ENCODE assay signal across 20 cellular contexts in genomic region chr6:155157101-155157500, GRCh38.
A peak's percentile ranks its signal among the peaks of the same experiment; 100 is the strongest.
DNase-seq lines count a peak whose midpoint lies in the region; ATAC-seq and TF ChIP-seq lines count a peak whose summit lies in the region.
"Had no signal": no experiment of that assay in that cellular context is flagged by ENCODE, and none has a peak within 500 bp of the region (broad histone marks: within the 10 kb centered on the region; RNA-seq: fewer than 3 reads in every experiment).

No MANE protein-coding gene starts in this region.

- H3K36me3 ChIP-seq in GM23338 (ENCODE audit: insufficient read depth) (no peaks in the 10 kb centered on the region), heart right ventricle (no peaks in the 10 kb centered on the region)
- H3K36me3 ChIP-seq in naive thymus-derived CD4-positive, alpha-beta T cell (ENCODE audit: control insufficient read depth in 2 of 3, insufficient read depth in 3 of 3, low read length in 3 of 3) = no peaks in the 10 kb centered on the region
- H3K36me3 ChIP-seq: left lung, spleen, tibial artery had no signal

- H3K27ac Mint-ChIP-seq in GM23338 = peak overlapping the region; percentile 6; the same call in 1 of the 2 replicates
- peak overlapping the region; percentile 86 for H3K27ac Mint-ChIP-seq in activated T-helper 1 cell treated with anti-CD3 and anti-CD28 coated beads, Interleukin-12 subunit alpha, Interleukin-12 subunit beta, Interleukin-2, Interleukin-4 antibody, amounts not matched to agents 30 ng/mL and 10 ng/mL and 1 ng/mL, durations not matched to agents 14 hours and 24 hours and 36 hours
- H3K27ac Mint-ChIP-seq in glutamatergic neuron (ENCODE audit: unreplicated experiment) = no peak overlapping the region
- H3K27ac Mint-ChIP-seq in naive thymus-derived CD4-positive, alpha-beta T cell = peak overlapping the region in 2 of 9 donors; percentile 9 to 19
- H3K27ac Mint-ChIP-seq: B cell, IgD-negative memory B cell had no signal

- H3K27ac ChIP-seq in GM23338 (ENCODE audit: low read depth) (no peak overlapping the region), heart right ventricle (no peak overlapping the region)
- no peak overlapping the region for H3K27ac ChIP-seq in naive thymus-derived CD4-positive, alpha-beta T cell (ENCODE audit: low read depth, low read length)
- H3K27ac ChIP-seq: left lung, parathyroid adenoma, spleen had no signal

- H3K4me1 Mint-ChIP-seq in GM23338 (peaks cover 30% of the 10 kb centered on the region), glutamatergic neuron (ENCODE audit: low read depth, unreplicated experiment) (peaks cover 8% of the 10 kb centered on the region)
- peaks cover 88% of the 10 kb centered on the region for H3K4me1 Mint-ChIP-seq in activated T-helper 1 cell treated with anti-CD3 and anti-CD28 coated beads, Interleukin-12 subunit alpha, Interleukin-12 subunit beta, Interleukin-2, Interleukin-4 antibody, amounts not matched to agents 30 ng/mL and 10 ng/mL and 1 ng/mL, durations not matched to agents 14 hours and 24 hours and 36 hours (ENCODE audit: low read depth)
- H3K4me1 Mint-ChIP-seq in naive thymus-derived CD4-positive, alpha-beta T cell = peaks cover 0 to 64% (median 12%) of the 10 kb centered on the region in 7 donors

- H3K9me3 Mint-ChIP-seq in GM23338 (peaks cover 8% of the 10 kb centered on the region; the same call in 1 of the 3 replicates), glutamatergic neuron (ENCODE audit: unreplicated experiment) (peaks cover 3% of the 10 kb centered on the region)
- peaks cover 17% of the 10 kb centered on the region for H3K9me3 Mint-ChIP-seq in activated T-helper 1 cell treated with anti-CD3 and anti-CD28 coated beads, Interleukin-12 subunit alpha, Interleukin-12 subunit beta, Interleukin-2, Interleukin-4 antibody, amounts not matched to agents 30 ng/mL and 10 ng/mL and 1 ng/mL, durations not matched to agents 14 hours and 24 hours and 36 hours
- peaks cover 0 to 18% (median 0%) of the 10 kb centered on the region in 11 donors for H3K9me3 Mint-ChIP-seq in naive thymus-derived CD4-positive, alpha-beta T cell

- CTCF ChIA-PET in naive thymus-derived CD4-positive, alpha-beta T cell (lab: Charles Lee) = no interaction called here

- no peaks in the 10 kb centered on the region for H4K20me1 ChIP-seq in GM23338 (replicated peaks; ENCODE audit: insufficient read depth)

- H3K36me3 Mint-ChIP-seq in GM23338 (ENCODE audit: low read depth) (peaks cover 9% of the 10 kb centered on the region), glutamatergic neuron (ENCODE audit: unreplicated experiment) (no peaks in the 10 kb centered on the region)
- peaks cover 49% of the 10 kb centered on the region for H3K36me3 Mint-ChIP-seq in activated T-helper 1 cell treated with anti-CD3 and anti-CD28 coated beads, Interleukin-12 subunit alpha, Interleukin-12 subunit beta, Interleukin-2, Interleukin-4 antibody, amounts not matched to agents 30 ng/mL and 10 ng/mL and 1 ng/mL, durations not matched to agents 14 hours and 24 hours and 36 hours (ENCODE audit: low read depth)
- peaks cover 0 to 21% (median 0%) of the 10 kb centered on the region in 5 donors for H3K36me3 Mint-ChIP-seq in naive thymus-derived CD4-positive, alpha-beta T cell
- H3K36me3 Mint-ChIP-seq: IgD-negative memory B cell had no signal

- ATAC-seq in GM23338 (no peak), heart right ventricle (no peak)
- no peak for ATAC-seq in naive thymus-derived CD4-positive, alpha-beta T cell
- ATAC-seq: left lung had no signal

- 74 to 75% methylated on average over 6 of the region's 6 CpGs for WGBS in heart right ventricle, 2 donors

- intact Hi-C loops in activated T-helper 1 cell treated with anti-CD3 and anti-CD28 coated beads, Interleukin-12 subunit alpha, Interleukin-12 subunit beta, Interleukin-2, Interleukin-4 antibody, amounts not matched to agents 30 ng/mL and 10 ng/mL and 1 ng/mL, durations not matched to agents 14 hours and 24 hours and 36 hours (cut with micrococcal nuclease) = no loop called here
- intact Hi-C loops in heart right ventricle (cut with DNase I) = no loop called here
- intact Hi-C loops in naive thymus-derived CD4-positive, alpha-beta T cell (cut with micrococcal nuclease) = loop anchor here in 1 of 2 donors (10.0 kb wide), 1 partner anchor 912 kb away; no protein-coding TSS in a partner anchor

- H3K4me3 ChIP-seq in GM23338 = no peak overlapping the region
- H3K4me3 ChIP-seq in heart right ventricle = no peak overlapping the region
- H3K4me3 ChIP-seq in naive thymus-derived CD4-positive, alpha-beta T cell (ENCODE audit: low read length) = no peak overlapping the region
- H3K4me3 ChIP-seq: left lung, spleen, tibial artery had no signal

- no peaks in the 10 kb centered on the region for H3F3A ChIP-seq in GM23338 (replicated peaks; ENCODE audit: low read depth)

- H3K4me3 Mint-ChIP-seq in GM23338 (no peak overlapping the region), glutamatergic neuron (ENCODE audit: unreplicated experiment) (peak overlapping the region; percentile 43)
- peak overlapping the region; percentile 48 for H3K4me3 Mint-ChIP-seq in activated T-helper 1 cell treated with anti-CD3 and anti-CD28 coated beads, Interleukin-12 subunit alpha, Interleukin-12 subunit beta, Interleukin-2, Interleukin-4 antibody, amounts not matched to agents 30 ng/mL and 10 ng/mL and 1 ng/mL, durations not matched to agents 14 hours and 24 hours and 36 hours
- no peak overlapping the region for H3K4me3 Mint-ChIP-seq in naive thymus-derived CD4-positive, alpha-beta T cell
- H3K4me3 Mint-ChIP-seq: activated T-cell treated with anti-CD3 and anti-CD28 coated beads, Interleukin-2, amount 50 U/mL, for 4 hours; B cell; IgD-negative memory B cell had no signal

- no peaks in the 10 kb centered on the region for H3K9me3 ChIP-seq in heart right ventricle
- no peaks in the 10 kb centered on the region for H3K9me3 ChIP-seq in naive thymus-derived CD4-positive, alpha-beta T cell (ENCODE audit: control insufficient read depth in 2 of 3, low read length in 3 of 3)
- H3K9me3 ChIP-seq: left lung, spleen, tibial artery had no signal

- POLR2A ChIA-PET in naive thymus-derived CD4-positive, alpha-beta T cell (lab: Charles Lee) = no interaction called here

- TF ChIP-seq CTCF in GM23338 (conservative IDR thresholded peaks at IDR 0.05; ENCODE audit: low read depth in 2 of 2) (no peak), glutamatergic neuron (IDR thresholded peaks at IDR 0.05; ENCODE audit: partially characterized antibody, unreplicated experiment) (no peak), heart right ventricle (IDR thresholded peaks at IDR 0.05) (no peak)

- peak; percentile 32 for DNase-seq in CD1c-positive myeloid dendritic cell (ENCODE audit: extremely low spot score)
- no peak for DNase-seq in GM23338 (ENCODE audit: low spot score)
- no peak for DNase-seq in activated T-helper 1 cell treated with anti-CD3 and anti-CD28 coated beads, Interleukin-12 subunit alpha, Interleukin-12 subunit beta, Interleukin-2, Interleukin-4 antibody, amounts not matched to agents 30 ng/mL and 10 ng/mL and 1 ng/mL, durations not matched to agents 14 hours and 24 hours and 36 hours (ENCODE audit: low spot score)
- no peak for DNase-seq in glutamatergic neuron
- no peak for DNase-seq in heart right ventricle
- DNase-seq in naive thymus-derived CD4-positive, alpha-beta T cell = no peak
- no peak for DNase-seq in stimulated activated CD4-positive, alpha-beta T cell treated with anti-CD3 and anti-CD28 coated beads, Interleukin-2, amount 100 ng/mL, for 24 hours
- DNase-seq: activated T-cell treated with anti-CD3 and anti-CD28 coated beads, Interleukin-2, amount 50 U/mL, for 4 hours; cerebellar nuclear complex; foreskin fibroblast; left lung; NCI-H1048; NCI-H2081; NCI-H524 treated with DMSO at 0.1 percent for 48 hours; SIG-M5; spleen; tibial artery had no signal

- H2AFZ ChIP-seq in GM23338 = no peak overlapping the region
- H2AFZ ChIP-seq: parathyroid adenoma had no signal

- H3K27me3 Mint-ChIP-seq in GM23338 (ENCODE audit: insufficient read depth, low read depth, poor library complexity) (no peaks in the 10 kb centered on the region), glutamatergic neuron (ENCODE audit: unreplicated experiment) (peaks cover 2% of the 10 kb centered on the region)
- H3K27me3 Mint-ChIP-seq in activated T-helper 1 cell treated with anti-CD3 and anti-CD28 coated beads, Interleukin-12 subunit alpha, Interleukin-12 subunit beta, Interleukin-2, Interleukin-4 antibody, amounts not matched to agents 30 ng/mL and 10 ng/mL and 1 ng/mL, durations not matched to agents 14 hours and 24 hours and 36 hours (ENCODE audit: insufficient read depth) = peaks cover 2% of the 10 kb centered on the region
- H3K27me3 Mint-ChIP-seq in naive thymus-derived CD4-positive, alpha-beta T cell = peaks cover 0 to 8% (median 4%) of the 10 kb centered on the region in 5 donors
- H3K27me3 Mint-ChIP-seq: B cell had no signal

- H3K4me2 ChIP-seq in GM23338 = no peak overlapping the region

- H3K9me2 ChIP-seq in GM23338 (ENCODE audit: insufficient read depth) = no peaks in the 10 kb centered on the region

- H3K4me1 ChIP-seq in GM23338 (ENCODE audit: insufficient read depth) (peaks cover 25% of the 10 kb centered on the region), heart right ventricle (peaks cover 0 to 24% (median 11%) of the 10 kb centered on the region in 9 donors)
- peaks cover 5 to 12% of the 10 kb centered on the region in 2 donors for H3K4me1 ChIP-seq in naive thymus-derived CD4-positive, alpha-beta T cell (ENCODE audit: control insufficient read depth in 2 of 2, insufficient read depth in 2 of 2, low read length in 2 of 2)
- H3K4me1 ChIP-seq: left lung, parathyroid adenoma had no signal

- H3K79me2 ChIP-seq in GM23338 (replicated peaks; ENCODE audit: insufficient read depth) = no peaks in the 10 kb centered on the region; the same call in 1 of the 2 replicates
- H3K79me2 ChIP-seq: parathyroid adenoma had no signal

- H3K27me3 ChIP-seq in GM23338 (ENCODE audit: insufficient read depth) (no peaks in the 10 kb centered on the region), heart right ventricle (no peaks in the 10 kb centered on the region)
- no peaks in the 10 kb centered on the region for H3K27me3 ChIP-seq in naive thymus-derived CD4-positive, alpha-beta T cell (ENCODE audit: control insufficient read depth in 2 of 2, insufficient read depth in 2 of 2, low read length in 2 of 2)
- H3K27me3 ChIP-seq: left lung, spleen, tibial artery had no signal

Comparison
In these comparisons a context has a peak if more than half of its experiments do, and no peak if none do; other contexts are left out.
1. H3K4me3 Mint-ChIP-seq: peak in activated T-helper 1 cell treated with anti-CD3 and anti-CD28 coated beads, Interleukin-12 subunit alpha, Interleukin-12 subunit beta, Interleukin-2, Interleukin-4 antibody, amounts not matched to agents 30 ng/mL and 10 ng/mL and 1 ng/mL, durations not matched to agents 14 hours and 24 hours and 36 hours (single experiment) and glutamatergic neuron (single experiment); none in GM23338 (single experiment) and naive thymus-derived CD4-positive, alpha-beta T cell (0 of 10).